Comparison of ENCODE assay signal across 8 cellular contexts in genomic region chr10:72096115-72097000, GRCh38. TPM values are rescaled to one million over a fixed set of nuclear protein-coding genes. Genes with fewer than 3 reads are reported as not detected.
DNase-seq lines count a peak whose midpoint lies in the region; ATAC-seq and TF ChIP-seq lines count a peak whose summit lies in the region.

No MANE protein-coding gene starts in this region.

- no peaks in the 10 kb centered on the region for H3K27me3 ChIP-seq in kidney epithelial cell (ENCODE audit: control insufficient read depth, insufficient read depth, low read length)

- no peak overlapping the region for H3K4me3 ChIP-seq in kidney epithelial cell (ENCODE audit: low read depth, low read length)

- H3K9me3 Mint-ChIP-seq in activated T-helper 2 cell treated with anti-CD3 and anti-CD28 coated beads, Interferon-gamma antibody, Interleukin-2, Interleukin-4, amounts not matched to agents 10 μg/mL and 5 μg/mL and 100 μg/mL, durations not matched to agents 14 hours and 24 hours and 36 hours, result no peaks in the 10 kb centered on the region
- no peaks in the 10 kb centered on the region for H3K9me3 Mint-ChIP-seq in type B pancreatic cell

- no peaks in the 10 kb centered on the region for H3K27me3 Mint-ChIP-seq in activated T-helper 2 cell treated with anti-CD3 and anti-CD28 coated beads, Interferon-gamma antibody, Interleukin-2, Interleukin-4, amounts not matched to agents 10 μg/mL and 5 μg/mL and 100 μg/mL, durations not matched to agents 14 hours and 24 hours and 36 hours (ENCODE audit: low read depth)
- H3K27me3 Mint-ChIP-seq in type B pancreatic cell, result peaks cover 4% of the 10 kb centered on the region

- TF ChIP-seq CTCF in kidney epithelial cell (IDR thresholded peaks at IDR 0.05; ENCODE audit: insufficient read depth, low read length, poor library complexity, severe bottlenecking), result peak; percentile 20
- TF ChIP-seq CTCF in type B pancreatic cell (conservative IDR thresholded peaks at IDR 0.05), result no peak

- intact Hi-C loops in activated T-helper 2 cell treated with anti-CD3 and anti-CD28 coated beads, Interferon-gamma antibody, Interleukin-2, Interleukin-4, amounts not matched to agents 10 μg/mL and 5 μg/mL and 100 μg/mL, durations not matched to agents 14 hours and 24 hours and 36 hours (cut with micrococcal nuclease), result loop anchor here (1.0 to 10.0 kb wide), 5 partner anchors 8 to 468 kb away; partner anchors contain the start of gene SPOCK2

- peak overlapping the region; percentile 80 for H3K27ac Mint-ChIP-seq in activated T-helper 2 cell treated with anti-CD3 and anti-CD28 coated beads, Interferon-gamma antibody, Interleukin-2, Interleukin-4, amounts not matched to agents 10 μg/mL and 5 μg/mL and 100 μg/mL, durations not matched to agents 14 hours and 24 hours and 36 hours
- peak overlapping the region; percentile 4 for H3K27ac Mint-ChIP-seq in type B pancreatic cell

- ATAC-seq in GM18519 (IDR thresholded peaks at IDR 0.05; ENCODE audit: low FRiP score, unreplicated experiment), result no peak

- H3K4me1 Mint-ChIP-seq in activated T-helper 2 cell treated with anti-CD3 and anti-CD28 coated beads, Interferon-gamma antibody, Interleukin-2, Interleukin-4, amounts not matched to agents 10 μg/mL and 5 μg/mL and 100 μg/mL, durations not matched to agents 14 hours and 24 hours and 36 hours (ENCODE audit: low read depth), result peaks cover 58% of the 10 kb centered on the region
- peaks cover 25% of the 10 kb centered on the region for H3K4me1 Mint-ChIP-seq in type B pancreatic cell (ENCODE audit: unreplicated experiment)

- no peak overlapping the region for H3K4me3 Mint-ChIP-seq in activated T-helper 2 cell treated with anti-CD3 and anti-CD28 coated beads, Interferon-gamma antibody, Interleukin-2, Interleukin-4, amounts not matched to agents 10 μg/mL and 5 μg/mL and 100 μg/mL, durations not matched to agents 14 hours and 24 hours and 36 hours (ENCODE audit: low read depth)
- peak overlapping the region; percentile 53 for H3K4me3 Mint-ChIP-seq in type B pancreatic cell

- peaks cover 57% of the 10 kb centered on the region for H3K36me3 Mint-ChIP-seq in activated T-helper 2 cell treated with anti-CD3 and anti-CD28 coated beads, Interferon-gamma antibody, Interleukin-2, Interleukin-4, amounts not matched to agents 10 μg/mL and 5 μg/mL and 100 μg/mL, durations not matched to agents 14 hours and 24 hours and 36 hours (ENCODE audit: low read depth)
- H3K36me3 Mint-ChIP-seq in type B pancreatic cell, result peaks cover 30% of the 10 kb centered on the region

- no peaks in the 10 kb centered on the region for H3K36me3 ChIP-seq in kidney epithelial cell (ENCODE audit: control insufficient read depth, insufficient read depth, low read length)

- DNase-seq in stimulated activated CD4-positive, alpha-beta T cell treated with anti-CD3 and anti-CD28 coated beads, Interleukin-15, amount 100 ng/mL, for 24 hours, result peak; percentile 73
- no peak for DNase-seq in stimulated activated CD4-positive, alpha-beta T cell treated with anti-CD3 and anti-CD28 coated beads, Interleukin-12 subunit alpha, Interleukin-12 subunit beta, amount 100 ng/mL, for 4 hours
- no peak for DNase-seq in activated T-helper 2 cell treated with anti-CD3 and anti-CD28 coated beads, Interferon-gamma antibody, Interleukin-2, Interleukin-4, amounts not matched to agents 10 μg/mL and 5 μg/mL and 100 μg/mL, durations not matched to agents 14 hours and 24 hours and 36 hours (ENCODE audit: low spot score)
- no peak for DNase-seq in kidney epithelial cell (ENCODE audit: low read depth)
- no peak for DNase-seq in type B pancreatic cell (ENCODE audit: extremely low spot score, unreplicated experiment)
- no peak for DNase-seq in activated CD4-positive, CD25-positive, alpha-beta regulatory T cell treated with anti-CD3 and anti-CD28 coated beads, Interleukin-2, amount 50 U/mL, for 72 hours
- no peak for DNase-seq in DMS114 treated with DMSO at 0.1 percent for 48 hours (lab: John Stamatoyannopoulos, UW; ENCODE audit: unreplicated experiment)

RNA-seq across cellular contexts. Expression of gene SPOCK2, which starts 8.0 kb away (rescaled TPM):
- 135 and 137 TPM in 2 replicates for total RNA-seq in activated T-helper 2 cell treated with anti-CD3 and anti-CD28 coated beads, Interferon-gamma antibody, Interleukin-2, Interleukin-4, amounts not matched to agents 10 μg/mL and 5 μg/mL and 100 μg/mL, durations not matched to agents 14 hours and 24 hours and 36 hours
- 48.8 and 53.2 TPM in 2 replicates for total RNA-seq in kidney epithelial cell
- total RNA-seq in type B pancreatic cell (ENCODE audit: low replicate concordance), result 13.8 TPM in 2 replicates
